8 cellular contexts compared by ENCODE assay signal in genomic region chr3:182909318-182910040, GRCh38.
DNase-seq lines count a peak whose midpoint lies in the region; TF ChIP-seq lines count a peak whose summit lies in the region.

No MANE protein-coding gene starts in this region.

- H3K4me3 Mint-ChIP-seq in type B pancreatic cell, result no peak overlapping the region

- H3K27me3 ChIP-seq in OCI-LY1 (ENCODE audit: insufficient read depth, low read length) (no peaks in the 10 kb centered on the region), esophagus squamous epithelium (no peaks in the 10 kb centered on the region)

- peaks cover 18% of the 10 kb centered on the region; the same call in 1 of the 2 replicates for H3K36me3 ChIP-seq in OCI-LY1 (ENCODE audit: insufficient read depth, low read length)
- peaks cover 0 to 84% (median 6%) of the 10 kb centered on the region in 3 donors for H3K36me3 ChIP-seq in esophagus squamous epithelium

- TF ChIP-seq POLR2A in esophagus squamous epithelium (IDR thresholded peaks at IDR 0.05), result no peak

- H3K9me2 ChIP-seq in OCI-LY1 (ENCODE audit: low read depth, low read length), result no peaks in the 10 kb centered on the region

- no peak overlapping the region for H3K4me2 ChIP-seq in OCI-LY1 (ENCODE audit: low read length)

- TF ChIP-seq CTCF in 22Rv1 (IDR thresholded peaks at IDR 0.05), result peak; percentile 77
- peak; percentile 79 for TF ChIP-seq CTCF in OCI-LY1 (IDR thresholded peaks at IDR 0.05; ENCODE audit: low read length)
- TF ChIP-seq CTCF in esophagus squamous epithelium (IDR thresholded peaks at IDR 0.05), result peak in 4 of 6 experiments; percentile 24 to 39 (median 32)
- TF ChIP-seq CTCF in type B pancreatic cell (conservative IDR thresholded peaks at IDR 0.05), result peak; percentile 78

- H3K27me3 Mint-ChIP-seq in type B pancreatic cell, result no peaks in the 10 kb centered on the region

- H3K9me3 Mint-ChIP-seq in type B pancreatic cell, result no peaks in the 10 kb centered on the region

- H3K9ac ChIP-seq in OCI-LY1 (ENCODE audit: low read length), result no peak overlapping the region

- no peaks in the 10 kb centered on the region for H4K20me1 ChIP-seq in OCI-LY1 (ENCODE audit: insufficient read depth, low read length)

- no peak overlapping the region for H3K27ac ChIP-seq in 22Rv1
- no peak overlapping the region for H3K27ac ChIP-seq in OCI-LY1 (ENCODE audit: low read depth, low read length, poor library complexity, severe bottlenecking)
- H3K27ac ChIP-seq in esophagus squamous epithelium, result no peak overlapping the region

- H3K4me1 ChIP-seq in OCI-LY1 (ENCODE audit: insufficient read depth, low read length, severe bottlenecking), result peaks cover 7% of the 10 kb centered on the region
- H3K4me1 ChIP-seq in esophagus squamous epithelium, result peaks cover 0 to 12% (median 0%) of the 10 kb centered on the region in 3 donors

- H3K27ac Mint-ChIP-seq in type B pancreatic cell, result no peak overlapping the region

- 91 to 97% methylated on average over 5 of the region's 5 CpGs for WGBS in esophagus squamous epithelium, 2 donors

- peaks cover 4% of the 10 kb centered on the region; the same call in 1 of the 2 replicates for H3F3A ChIP-seq in OCI-LY1 (ENCODE audit: insufficient read depth, low read length)

- DNase-seq in Daoy (ENCODE audit: low read depth) (peak; percentile 5), esophagus squamous epithelium (lab: John Stamatoyannopoulos, UW) (no peak), type B pancreatic cell (ENCODE audit: extremely low spot score, unreplicated experiment) (no peak), middle frontal gyrus (ENCODE audit: extremely low spot score, low spot score) (no peak)
- DNase-seq in activated CD4-positive, alpha-beta T cell treated with anti-CD3 and anti-CD28 coated beads for 4 hours, result no peak
- DNase-seq in activated CD4-positive, CD25-positive, alpha-beta regulatory T cell (lab: John Stamatoyannopoulos, UW), result no peak

- H2AFZ ChIP-seq in OCI-LY1 (ENCODE audit: low read length), result no peak overlapping the region

- H3K79me2 ChIP-seq in OCI-LY1 (ENCODE audit: insufficient read depth, low read length), result no peaks in the 10 kb centered on the region

- no peak overlapping the region for H3K4me3 ChIP-seq in OCI-LY1 (ENCODE audit: low read depth, low read length, poor library complexity, severe bottlenecking)
- no peak overlapping the region for H3K4me3 ChIP-seq in esophagus squamous epithelium

- no peaks in the 10 kb centered on the region for H3K9me3 ChIP-seq in OCI-LY1 (ENCODE audit: low read length)
- H3K9me3 ChIP-seq in esophagus squamous epithelium, result no peaks in the 10 kb centered on the region

- intact Hi-C loops in esophagus squamous epithelium (cut with DNase I), result no loop called here

- peaks cover 10% of the 10 kb centered on the region for H3K36me3 Mint-ChIP-seq in type B pancreatic cell

- no peaks in the 10 kb centered on the region for H3K4me1 Mint-ChIP-seq in type B pancreatic cell (ENCODE audit: unreplicated experiment)
